ENCODE assay signal across 1 cellular context in genomic region chr15:63449711-63450110, GRCh38.
TF ChIP-seq lines count a peak whose summit lies in the region.

No MANE protein-coding gene starts in this region.

TF ChIP-seq in SK-N-SH treated with all-trans-retinoic acid at 6 μM for 48 hours, 23 proteins besides CTCF, POLR2A, EP300 and RAD21 (continued from another document):
- TF ChIP-seq OSR1 (CRISPR knock-in tag; IDR thresholded peaks at IDR 0.05) = no peak
- no peak for TF ChIP-seq ISL1 (CRISPR knock-in tag; IDR thresholded peaks at IDR 0.05)
- TF ChIP-seq TSHZ2 (CRISPR knock-in tag; IDR thresholded peaks at IDR 0.05) = no peak
- no peak for TF ChIP-seq TCF4 (CRISPR knock-in tag; IDR thresholded peaks at IDR 0.05; ENCODE audit: borderline replicate concordance)
